ENCODE assay signal across 7 cellular contexts in the genomic region with DNA sequence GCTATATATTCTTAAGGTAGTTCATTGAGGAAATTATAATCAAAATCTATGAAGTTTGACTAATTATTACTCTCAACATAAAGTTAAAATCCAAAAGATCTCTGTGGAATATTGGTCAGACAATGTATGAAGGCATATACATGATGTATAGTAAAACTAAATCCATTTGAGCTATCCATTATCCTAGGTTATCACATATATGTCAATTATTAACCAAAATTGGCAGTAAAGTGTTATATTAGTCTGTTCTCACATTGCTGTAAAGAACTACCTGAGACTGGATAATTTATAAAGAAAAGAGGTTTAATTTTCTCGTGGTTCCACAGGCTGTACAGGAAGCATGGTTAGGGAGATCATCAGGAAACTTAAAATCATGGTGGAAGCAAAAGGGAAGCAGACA.
"Had no signal": no experiment of that assay in that cellular context is flagged by ENCODE, and none has a peak within 500 bp of the region (broad histone marks: within the 10 kb centered on the region; RNA-seq: fewer than 3 reads in every experiment).

No MANE protein-coding gene starts in this region.

- H3K9me3 ChIP-seq: HAP-1 had no signal

- H3K4me3 ChIP-seq: GM23248, HAP-1, K562 had no signal

- H3K36me3 ChIP-seq: HAP-1 had no signal

- H3K4me1 ChIP-seq: HAP-1 had no signal

- ATAC-seq: K562 had no signal

- DNase-seq: GM23248, GOT3, H7, IMR-90, KG1 had no signal
